8 cellular contexts compared by ENCODE assay signal in the genomic region with DNA sequence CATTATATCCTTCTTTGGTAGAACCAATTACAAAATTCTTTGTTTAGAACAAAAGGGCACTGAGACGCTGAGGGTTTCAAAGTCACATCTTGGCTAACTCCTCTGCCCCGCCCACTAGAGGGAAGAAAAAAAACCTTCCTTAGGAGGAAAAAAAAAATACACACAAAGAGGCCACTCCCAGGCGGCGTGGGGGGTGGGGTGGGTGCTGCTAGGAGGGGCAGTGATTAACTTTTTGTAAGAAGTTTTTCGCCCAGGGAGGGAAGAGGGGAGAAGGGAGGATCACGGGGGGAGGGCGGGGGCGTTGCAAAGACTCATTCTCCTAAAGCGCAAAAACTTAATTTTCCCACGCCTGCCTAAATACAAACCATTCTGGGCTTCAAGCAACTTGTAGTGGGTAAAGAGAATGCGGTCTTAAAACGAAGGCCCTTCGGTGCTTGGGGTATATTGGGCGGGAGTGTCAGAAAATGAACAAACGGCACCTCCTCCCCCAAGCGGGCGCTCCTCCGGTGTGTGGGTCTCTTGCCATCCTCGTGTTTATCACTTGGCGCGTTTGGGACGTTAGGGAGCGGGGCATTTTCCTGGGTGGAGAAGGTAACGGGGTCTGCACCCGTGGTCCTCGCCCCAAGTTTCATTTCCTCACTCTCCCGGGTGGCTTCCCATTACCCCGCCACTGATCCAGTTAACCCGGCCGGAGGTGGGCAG. TPM values are rescaled to one million over a fixed set of nuclear protein-coding genes. Genes with fewer than 3 reads are reported as not detected.
DNase-seq lines count a peak whose midpoint lies in the region; ATAC-seq and TF ChIP-seq lines count a peak whose summit lies in the region.

No MANE protein-coding gene starts in this region.

- H4K20me1 ChIP-seq in OCI-LY7 (ENCODE audit: insufficient read depth, low read length), result peaks cover 38% of the 10 kb centered on the region

- H3K36me3 ChIP-seq in ES-I3 (ENCODE audit: insufficient read depth, low read length) (no peaks in the 10 kb centered on the region), OCI-LY7 (ENCODE audit: insufficient read depth, low read length) (peaks cover 54% of the 10 kb centered on the region), iPS-18a (ENCODE audit: control insufficient read depth, low read depth, low read length) (peaks cover 4% of the 10 kb centered on the region)

- ATAC-seq in HG02763 (IDR thresholded peaks at IDR 0.05; ENCODE audit: unreplicated experiment), result peak; percentile 1

- H3K4me1 ChIP-seq in ES-I3 (ENCODE audit: insufficient read depth, low read length), result peaks cover 8% of the 10 kb centered on the region; the same call in 1 of the 2 replicates
- H3K4me1 ChIP-seq in OCI-LY7 (ENCODE audit: insufficient read depth, low read length, poor library complexity, severe bottlenecking), result peaks cover 66% of the 10 kb centered on the region
- peaks cover 13% of the 10 kb centered on the region for H3K4me1 ChIP-seq in iPS-18a (ENCODE audit: control insufficient read depth, low read depth, low read length)

- H3K4me2 ChIP-seq in OCI-LY7 (ENCODE audit: low read length), result peak overlapping the region; percentile 95

- DNase-seq in OCI-LY7 (ENCODE audit: low spot score) (peak; percentile 79), UCSD-AML1 (lab: John Stamatoyannopoulos, UW; ENCODE audit: unreplicated experiment) (no peak), KG1 (lab: John Stamatoyannopoulos, UW) (no peak)
- peak; percentile 50 for DNase-seq in activated naive CD4-positive, alpha-beta T cell treated with anti-CD3 and anti-CD28 coated beads, Interleukin-2, amount 50 U/mL, for 16 hours
- DNase-seq in stimulated activated CD4-positive, alpha-beta T cell treated with anti-CD3 and anti-CD28 coated beads, Interleukin-2, amount 100 ng/mL, for 48 hours, result peak; percentile 43 to 51

- no peak for TF ChIP-seq CTCF in OCI-LY7 (conservative IDR thresholded peaks at IDR 0.05; ENCODE audit: low read length)

- intact Hi-C loops in OCI-LY7 (cut with micrococcal nuclease; ENCODE audit: unreplicated experiment), result loop anchor here (2.0 to 5.0 kb wide), 3 partner anchors 119 to 211 kb away; no protein-coding TSS in a partner anchor

- H3K27ac ChIP-seq in OCI-LY7 (ENCODE audit: low read depth, low read length, poor library complexity, severe bottlenecking), result peak overlapping the region; percentile 92
- no peak overlapping the region for H3K27ac ChIP-seq in iPS-18a (ENCODE audit: low read length)

- CTCF ChIA-PET in OCI-LY7 (lab: Charles Lee; ENCODE audit: unreplicated experiment), result no interaction called here

- H3K79me2 ChIP-seq in OCI-LY7 (ENCODE audit: insufficient read depth, low read depth, low read length), result peaks cover 62% of the 10 kb centered on the region

- no peak overlapping the region for H2AFZ ChIP-seq in OCI-LY7 (ENCODE audit: low read length)

- no peaks in the 10 kb centered on the region for H3K9me2 ChIP-seq in OCI-LY7 (ENCODE audit: insufficient read depth, low read length)

- peak overlapping the region; percentile 92 for H3K4me3 ChIP-seq in OCI-LY7 (ENCODE audit: low read depth, low read length, poor library complexity, severe bottlenecking)
- peak overlapping the region; percentile 76 for H3K4me3 ChIP-seq in iPS-18a (ENCODE audit: low read length)

- POLR2A ChIA-PET in OCI-LY7 (lab: Charles Lee), result interaction anchor here (0.9 to 1.4 kb wide), 5 partner anchors 8 to 136 kb away, joined by 3 to 11 read pairs (median 4); no protein-coding TSS in a partner anchor

- H3K9me3 ChIP-seq in ES-I3 (ENCODE audit: control insufficient read depth, insufficient read depth, low read length), result no peaks in the 10 kb centered on the region
- no peaks in the 10 kb centered on the region for H3K9me3 ChIP-seq in OCI-LY7 (ENCODE audit: low read length)
- H3K9me3 ChIP-seq in iPS-18a (ENCODE audit: control insufficient read depth, low read depth, low read length), result no peaks in the 10 kb centered on the region

- H3K9ac ChIP-seq in ES-I3 (ENCODE audit: low read depth, low read length) (peak overlapping the region; percentile 65; the same call in 1 of the 2 replicates), iPS-18a (ENCODE audit: low read length) (no peak overlapping the region)

- peaks cover 61% of the 10 kb centered on the region for H3K27me3 ChIP-seq in iPS-18a (ENCODE audit: control insufficient read depth, insufficient read depth, low read length)

- no TSS peak for BruUV-seq in OCI-LY7 (replicated peaks; lab: Mats Ljungman, UMichigan)

RNA-seq across cellular contexts. Expression of a gene that starts 1.7 kb away (rescaled TPM):
- 367 and 432 TPM in 2 replicates for total RNA-seq in OCI-LY7 (2014; rRNA removed; shearing (Covaris generic))
- 243 and 289 TPM in 2 replicates for total RNA-seq in OCI-LY7 (2022)

Comparison
In these comparisons a context has a peak if more than half of its experiments do, and no peak if none do; other contexts are left out.
1. DNase-seq: peak in OCI-LY7 (single experiment), activated naive CD4-positive, alpha-beta T cell treated with anti-CD3 and anti-CD28 coated beads, Interleukin-2, amount 50 U/mL, for 16 hours (single experiment) and stimulated activated CD4-positive, alpha-beta T cell treated with anti-CD3 and anti-CD28 coated beads, Interleukin-2, amount 100 ng/mL, for 48 hours (2 of 2); none in UCSD-AML1 (single experiment) and KG1 (single experiment).